Comparison of ENCODE assay signal across 1 cellular context in genomic region chr2:20620696-20621365, GRCh38.
TF ChIP-seq lines count a peak whose summit lies in the region.

No MANE protein-coding gene starts in this region.

TF ChIP-seq in WTC11, 78 proteins besides CTCF, POLR2A, EP300 and RAD21:
- TF ChIP-seq CREB1 (CRISPR knock-in tag; IDR thresholded peaks at IDR 0.05) (no peak), ELF4 (CRISPR knock-in tag; IDR thresholded peaks at IDR 0.05; ENCODE audit: low read depth) (no peak), ZNF396 (CRISPR knock-in tag; IDR thresholded peaks at IDR 0.05; ENCODE audit: borderline replicate concordance) (no peak), SP1 (CRISPR knock-in tag; conservative IDR thresholded peaks at IDR 0.05) (no peak), ZNF138 (CRISPR knock-in tag; conservative IDR thresholded peaks at IDR 0.05) (no peak), SMAD3 (CRISPR knock-in tag; IDR thresholded peaks at IDR 0.05; ENCODE audit: borderline replicate concordance) (no peak), NFYB (CRISPR knock-in tag; conservative IDR thresholded peaks at IDR 0.05; ENCODE audit: low read depth) (no peak), ZMAT4 (CRISPR knock-in tag; IDR thresholded peaks at IDR 0.05) (no peak), RORB (CRISPR knock-in tag; IDR thresholded peaks at IDR 0.05) (no peak), E2F5 (CRISPR knock-in tag; IDR thresholded peaks at IDR 0.05) (no peak), ZNF671 (CRISPR knock-in tag; IDR thresholded peaks at IDR 0.05) (no peak), ESRRA (CRISPR knock-in tag; IDR thresholded peaks at IDR 0.05; ENCODE audit: borderline replicate concordance) (no peak)
